Comparison of ENCODE assay signal across 26 cellular contexts in the genomic region with DNA sequence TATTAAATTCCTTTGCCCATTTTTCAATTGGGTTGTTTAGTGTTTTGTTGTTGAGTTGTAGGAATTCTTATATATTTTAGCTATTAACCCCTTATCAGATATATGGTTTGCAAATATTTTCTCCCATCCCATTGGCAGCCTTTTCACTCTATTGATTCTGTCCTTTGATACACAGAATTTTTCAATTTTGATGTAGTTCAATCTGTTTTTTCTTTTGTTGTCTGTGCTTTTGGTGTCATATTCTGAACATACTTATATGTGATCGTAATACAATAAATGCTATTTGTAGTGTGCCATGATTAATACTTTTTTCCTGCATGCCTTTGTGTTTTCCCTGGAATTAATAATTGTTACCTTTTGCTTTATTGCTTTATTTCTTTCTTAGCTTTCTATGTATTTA.
"Had no signal": no experiment of that assay in that cellular context is flagged by ENCODE, and none has a peak within 500 bp of the region (broad histone marks: within the 10 kb centered on the region; RNA-seq: fewer than 3 reads in every experiment).

No MANE protein-coding gene starts in this region.

- H3K9me3 ChIP-seq: colonic mucosa, esophagus squamous epithelium, gastrocnemius medialis, heart left ventricle, left lung, lower lobe of right lung, mucosa of descending colon had no signal

- H3K4me2 ChIP-seq: hepatocyte had no signal

- H3K27ac Mint-ChIP-seq: endodermal cell, mesothelial cell of epicardium, natural killer cell had no signal

- H3K9me3 Mint-ChIP-seq: dendritic cell treated with granulocyte-macrophage colony-stimulating factor and Interleukin-4, amounts not matched to agents 40 ng/mL and 50 ng/mL, for 4 days; effector memory CD8-positive, alpha-beta T cell; endodermal cell; immature natural killer cell; mesothelial cell of epicardium; naive thymus-derived CD4-positive, alpha-beta T cell; natural killer cell had no signal

- H3K4me3 ChIP-seq: colonic mucosa, esophagus squamous epithelium, gastrocnemius medialis, heart left ventricle, hepatocyte, left lung, lower lobe of right lung, mucosa of descending colon had no signal

- ATAC-seq: effector memory CD8-positive, alpha-beta T cell; esophagus mucosa; gastrocnemius medialis; heart left ventricle; left cardiac atrium; left lung; left ventricle myocardium superior; mucosa of descending colon; naive thymus-derived CD4-positive, alpha-beta T cell; natural killer cell had no signal

- DNase-seq: colonic mucosa; cortex of kidney; effector CD8-positive, alpha-beta T cell; effector memory CD8-positive, alpha-beta T cell; endodermal cell; erythroblast; esophagus squamous epithelium; foreskin fibroblast; foreskin melanocyte; gastrocnemius medialis; hypothalamus; immature natural killer cell; left cardiac atrium; left lung; left ventricle myocardium superior; lower lobe of right lung; mesenchymal stem cell; mucosa of descending colon; naive thymus-derived CD4-positive, alpha-beta T cell; natural killer cell had no signal

- H3K4me1 ChIP-seq: colonic mucosa, esophagus squamous epithelium, gastrocnemius medialis, heart left ventricle, left lung had no signal

- H3K36me3 Mint-ChIP-seq: mesothelial cell of epicardium, natural killer cell had no signal

- H3K79me2 ChIP-seq: hepatocyte had no signal

- H3K27ac ChIP-seq: colonic mucosa, epithelial cell of prostate, esophagus squamous epithelium, gastrocnemius medialis, heart left ventricle, hepatocyte, left lung, lower lobe of right lung had no signal

- H3K27me3 ChIP-seq: colonic mucosa had no signal

- H3K4me3 Mint-ChIP-seq: dendritic cell treated with granulocyte-macrophage colony-stimulating factor and Interleukin-4, amounts not matched to agents 40 ng/mL and 50 ng/mL, for 4 days; effector memory CD8-positive, alpha-beta T cell; endodermal cell; immature natural killer cell; mesothelial cell of epicardium; natural killer cell had no signal

- H2AFZ ChIP-seq: hepatocyte had no signal

- H3K27me3 Mint-ChIP-seq: dendritic cell treated with granulocyte-macrophage colony-stimulating factor and Interleukin-4, amounts not matched to agents 40 ng/mL and 50 ng/mL, for 4 days; effector memory CD8-positive, alpha-beta T cell; naive thymus-derived CD4-positive, alpha-beta T cell had no signal

- H3K36me3 ChIP-seq: colonic mucosa, esophagus squamous epithelium, gastrocnemius medialis, heart left ventricle, left lung, lower lobe of right lung had no signal
